In genomic region chr11:118437046-118437735, GRCh38 we compare ENCODE assay signal across 8 cellular contexts. TPM values are rescaled to one million over a fixed set of nuclear protein-coding genes. Genes with fewer than 3 reads are reported as not detected.
DNase-seq lines count a peak whose midpoint lies in the region; ATAC-seq and TF ChIP-seq lines count a peak whose summit lies in the region.

No MANE protein-coding gene starts in this region.

- H3K4me1 Mint-ChIP-seq in CD4-positive, alpha-beta memory T cell, result peaks cover 36 to 77% (median 43%) of the 10 kb centered on the region in 4 donors

- POLR2A ChIA-PET in CD4-positive, alpha-beta memory T cell (lab: Charles Lee; ENCODE audit: partially characterized antibody), result interaction anchor here (0.7 to 6.8 kb wide), 6 partner anchors 29 to 218 kb away, joined by 3 to 163 read pairs (median 8); partner anchors contain the start of genes ARCN1, ATP5MG and MPZL3

- H3K27me3 ChIP-seq in CD4-positive, alpha-beta memory T cell (ENCODE audit: insufficient read depth, low read length), result no peaks in the 10 kb centered on the region
- H3K27me3 ChIP-seq in HUES6 (ENCODE audit: control insufficient read depth, insufficient read depth, low read length) (peaks cover 7% of the 10 kb centered on the region), smooth muscle cell (ENCODE audit: low read depth) (no peaks in the 10 kb centered on the region)

- ATAC-seq in GM19324 (IDR thresholded peaks at IDR 0.05; ENCODE audit: low FRiP score, unreplicated experiment), result no peak

- H3K27me3 Mint-ChIP-seq in CD4-positive, alpha-beta memory T cell, result peaks cover 1 to 7% of the 10 kb centered on the region in 2 donors

- H3K4me3 ChIP-seq in CD4-positive, alpha-beta memory T cell (ENCODE audit: low read length in 2 of 2), result peak overlapping the region; percentile 67 to 90
- H3K4me3 ChIP-seq in HUES6 (ENCODE audit: low read depth, low read length) (peak overlapping the region; percentile 93), smooth muscle cell (peak overlapping the region; percentile 93)

- peaks cover 42% of the 10 kb centered on the region for H3K4me1 ChIP-seq in CD4-positive, alpha-beta memory T cell (ENCODE audit: insufficient read depth, low read length)
- peaks cover 25% of the 10 kb centered on the region for H3K4me1 ChIP-seq in HUES6 (ENCODE audit: control insufficient read depth, insufficient read depth, low read length)
- peaks cover 38% of the 10 kb centered on the region for H3K4me1 ChIP-seq in smooth muscle cell (ENCODE audit: low read depth)

- TF ChIP-seq CTCF in smooth muscle cell (IDR thresholded peaks at IDR 0.05; ENCODE audit: borderline replicate concordance, insufficient read depth, poor library complexity, severe bottlenecking), result no peak

- peaks cover 53% of the 10 kb centered on the region for H4K20me1 ChIP-seq in smooth muscle cell (ENCODE audit: low read depth)

- intact Hi-C loops in CD4-positive, alpha-beta memory T cell (cut with micrococcal nuclease), result loop anchor here (5.0 kb wide), 3 partner anchors 130 to 580 kb away; partner anchors contain the start of genes ARCN1, RPS25 and TRAPPC4

- CTCF ChIA-PET in CD4-positive, alpha-beta memory T cell (lab: Charles Lee; ENCODE audit: partially characterized antibody), result no interaction called here

- no peaks in the 10 kb centered on the region for H3F3A ChIP-seq in smooth muscle cell (ENCODE audit: low read depth)

- H3K36me3 Mint-ChIP-seq in CD4-positive, alpha-beta memory T cell, result peaks cover 0 to 59% of the 10 kb centered on the region in 2 donors

- peak; percentile 38 to 80 (median 40) for DNase-seq in CD4-positive, alpha-beta memory T cell
- peak; percentile 50 for DNase-seq in T-helper 22 cell (ENCODE audit: low read depth)
- DNase-seq in T47D (ENCODE audit: low read depth in 1 of 2, low spot score in 1 of 2), result peak; percentile 30 to 49
- peak; percentile 16 for DNase-seq in inferior parietal cortex (ENCODE audit: extremely low spot score)
- no peak for DNase-seq in smooth muscle cell (lab: John Stamatoyannopoulos, UW; ENCODE audit: unreplicated experiment)
- no peak for DNase-seq in NCI-H187 treated with DMSO at 0.1 percent for 48 hours (lab: John Stamatoyannopoulos, UW)

- no peaks in the 10 kb centered on the region for H3K36me3 ChIP-seq in CD4-positive, alpha-beta memory T cell (ENCODE audit: insufficient read depth, low read length)
- 0 out of 2 replicates have a peak, but pooled peaks cover 11% of the 10 kb centered on the region for H3K36me3 ChIP-seq in HUES6 (ENCODE audit: control insufficient read depth, insufficient read depth, low read length)
- no peaks in the 10 kb centered on the region for H3K36me3 ChIP-seq in smooth muscle cell (ENCODE audit: low read depth)

- H3K27ac ChIP-seq in CD4-positive, alpha-beta memory T cell (ENCODE audit: low read depth, low read length), result peak overlapping the region; percentile 92
- H3K27ac ChIP-seq in HUES6 (ENCODE audit: low read depth, low read length) (no peak overlapping the region; the same call in 1 of the 2 replicates), smooth muscle cell (ENCODE audit: low read depth) (peak overlapping the region; percentile 67)

- peak overlapping the region; percentile 88 to 98 (median 93) for H3K4me3 Mint-ChIP-seq in CD4-positive, alpha-beta memory T cell

- peak overlapping the region; percentile 76 for H3K9ac ChIP-seq in HUES6 (ENCODE audit: low read length)
- peak overlapping the region; percentile 94 for H3K9ac ChIP-seq in smooth muscle cell (ENCODE audit: low read depth)

- H3K4me2 ChIP-seq in smooth muscle cell, result peak overlapping the region; percentile 96

- in situ Hi-C loops in T47D (cut with HindIII; ENCODE audit: low pct_unique_long_range_greater_than_20kb, low sequenced_read_pairs), result no loop called here

- H3K79me2 ChIP-seq in smooth muscle cell (ENCODE audit: low read depth), result peaks cover 55% of the 10 kb centered on the region

- no peaks in the 10 kb centered on the region for H3K9me3 ChIP-seq in CD4-positive, alpha-beta memory T cell (ENCODE audit: control insufficient read depth in 1 of 2, low read length in 2 of 2)
- H3K9me3 ChIP-seq in HUES6 (ENCODE audit: control insufficient read depth, insufficient read depth, low read depth, low read length) (no peaks in the 10 kb centered on the region), smooth muscle cell (replicated peaks; ENCODE audit: low read depth) (no peaks in the 10 kb centered on the region)

- H3K9me3 Mint-ChIP-seq in CD4-positive, alpha-beta memory T cell, result peaks cover 0 to 3% (median 0%) of the 10 kb centered on the region in 8 donors

- peak overlapping the region; percentile 49 for H2AFZ ChIP-seq in smooth muscle cell (ENCODE audit: low read depth)

- 0% methylated on average over 12 of the region's 30 CpGs for WGBS in smooth muscle cell (ENCODE audit: low lambda C conversion rate)

- H3K27ac Mint-ChIP-seq in CD4-positive, alpha-beta memory T cell, result peak overlapping the region; percentile 94 to 98 (median 97)

RNA-seq across cellular contexts. Expression of gene KMT2A, which starts 0.9 kb away (rescaled TPM):
- total RNA-seq in CD4-positive, alpha-beta memory T cell, result 100 to 1,000 TPM; 185 to 202 TPM
- polyA plus RNA-seq in CD4-positive, alpha-beta memory T cell, result 10 to 100 TPM in 1 of 2 donors, 1 to 10 TPM in 1; 4.6 to 51.9 TPM
- 26.6 and 27.8 TPM in 2 replicates for total RNA-seq in smooth muscle cell
- 15.5 and 19.6 TPM in 2 replicates for polyA plus RNA-seq in smooth muscle cell

RNA-seq across cellular contexts. Expression of gene ATP5MG, which starts 35.8 kb away (rescaled TPM):
- total RNA-seq in CD4-positive, alpha-beta memory T cell, result 100 to 1,000 TPM; 158 to 161 TPM
- polyA plus RNA-seq in CD4-positive, alpha-beta memory T cell, result 100 to 1,000 TPM; 595 to 704 TPM
- total RNA-seq in smooth muscle cell, result 59.2 and 80.5 TPM in 2 replicates
- polyA plus RNA-seq in smooth muscle cell, result 428 and 479 TPM in 2 replicates

Comparison
In these comparisons a context has a peak if more than half of its experiments do, and no peak if none do; other contexts are left out.
1. DNase-seq: peak in CD4-positive, alpha-beta memory T cell (5 of 5), T-helper 22 cell (single experiment), T47D (2 of 2) and inferior parietal cortex (single experiment); none in smooth muscle cell (single experiment) and NCI-H187 treated with DMSO at 0.1 percent for 48 hours (single experiment).
2. Peak in every context shown above with its lines, with median percentiles within 50 percentile points of each other: H3K4me3 ChIP-seq.